ENCODE assay signal across 8 cellular contexts in genomic region chr9:125706661-125707539, GRCh38. TPM values are rescaled to one million over a fixed set of nuclear protein-coding genes. Genes with fewer than 3 reads are reported as not detected.
DNase-seq lines count a peak whose midpoint lies in the region; ATAC-seq and TF ChIP-seq lines count a peak whose summit lies in the region.

Gene MAPKAP1 (minus strand): TSS chr9:125707208. CDS start chr9:125672574, 34,634 bp downstream.

- H3K27ac ChIP-seq in H9 (ENCODE audit: insufficient read length, low read depth, low read length), result no peak within 1 kb of the TSS

- no peak within 1 kb of the TSS for H3K4ac ChIP-seq in H9 (ENCODE audit: low read depth, low read length)

- no peak within 1 kb of the TSS for H3K18ac ChIP-seq in H9 (ENCODE audit: insufficient read length, low read depth, low read length)

- no peak within 1 kb of the TSS for H4K91ac ChIP-seq in H9 (ENCODE audit: insufficient read length, low read depth, low read length)

- H3K4me1 Mint-ChIP-seq in H9, result peaks cover 25 to 31% of the 10 kb centered on the region in 2 experiments
- peaks cover 32 to 36% of the 10 kb centered on the region in 2 donors for H3K4me1 Mint-ChIP-seq in natural killer cell

- H3K9ac ChIP-seq in ES-I3 (ENCODE audit: low read depth, low read length) (peak within 1 kb of the TSS; percentile 92), H9 (ENCODE audit: extremely low read depth, insufficient read length, low read length) (peak within 1 kb of the TSS; percentile 64)

- H3K36me3 ChIP-seq in ES-I3 (ENCODE audit: insufficient read depth, low read length), result no peaks in the 10 kb centered on the region

- peaks cover 26% of the 10 kb centered on the region; the same call in 1 of the 2 replicates for H3K79me2 ChIP-seq in H9 (ENCODE audit: insufficient read depth, low read length)

- no peak within 1 kb of the TSS for H2BK5ac ChIP-seq in H9 (ENCODE audit: insufficient read length, low read length)

- TF ChIP-seq POLR2A in Raji (IDR thresholded peaks at IDR 0.05; ENCODE audit: insufficient read depth, low read depth, low read length), result peak; percentile 89

- no peak within 1 kb of the TSS for H2BK20ac ChIP-seq in H9 (ENCODE audit: low read depth, low read length, poor library complexity, severe bottlenecking)

- ATAC-seq in natural killer cell, result peak; percentile 97 to 98 (median 98)

- no CpG with 5 or more reads among the region's 65 CpGs for WGBS in H9 (ENCODE audit: extremely low coverage, insufficient read length, low lambda C conversion rate)

- H3K4me1 ChIP-seq in ES-I3 (ENCODE audit: insufficient read depth, low read length) (peaks cover 17% of the 10 kb centered on the region), H9 (ENCODE audit: insufficient read depth, low read length) (no peaks in the 10 kb centered on the region)

- TF ChIP-seq CTCF in H9 (conservative IDR thresholded peaks at IDR 0.05), result no peak
- no peak for TF ChIP-seq CTCF in natural killer cell (IDR thresholded peaks at IDR 0.05)

- H2AFZ ChIP-seq in H9 (ENCODE audit: low read length), result peak within 1 kb of the TSS; percentile 94

- H3K27me3 Mint-ChIP-seq in H9 (ENCODE audit: low read depth), result no peaks in the 10 kb centered on the region; the same call in none of the 2 replicates
- H3K27me3 Mint-ChIP-seq in natural killer cell (ENCODE audit: low read depth in 2 of 2), result peaks cover 3 to 7% of the 10 kb centered on the region in 2 donors

- H3T11ph ChIP-seq in H9 (ENCODE audit: low read length), result no peak within 1 kb of the TSS

- H3K4me2 ChIP-seq in H9 (ENCODE audit: insufficient read depth, insufficient read length, low read length), result peak within 1 kb of the TSS; percentile 87

- peaks cover 8% of the 10 kb centered on the region for H3K23me2 ChIP-seq in H9 (ENCODE audit: insufficient read length, low read depth, low read length, poor library complexity, severe bottlenecking)

- H3K23ac ChIP-seq in H9 (ENCODE audit: insufficient read length, low read depth, low read length), result no peak within 1 kb of the TSS

- H3K56ac ChIP-seq in H9 (ENCODE audit: insufficient read length, low read depth, low read length), result no peak within 1 kb of the TSS

- H2BK15ac ChIP-seq in H9 (ENCODE audit: low read depth, low read length), result no peak within 1 kb of the TSS

- H3K27ac Mint-ChIP-seq in H9 (peak within 1 kb of the TSS in 2 of 3 experiments; percentile 70 to 96; a peak in 4 of 7 replicates), natural killer cell (peak within 1 kb of the TSS; percentile 69 to 90)

- H3K14ac ChIP-seq in H9 (ENCODE audit: insufficient read depth, low read length), result peak within 1 kb of the TSS; percentile 10; the same call in 1 of the 2 replicates

- no peak within 1 kb of the TSS for H2BK120ac ChIP-seq in H9 (ENCODE audit: low read depth, low read length, poor library complexity, severe bottlenecking)

- H3K9me3 Mint-ChIP-seq in H9, result no peaks in the 10 kb centered on the region
- no peaks in the 10 kb centered on the region for H3K9me3 Mint-ChIP-seq in natural killer cell

- H3K36me3 Mint-ChIP-seq in H9 (ENCODE audit: insufficient read depth in 1 of 3, low read depth in 3 of 3), result no peaks in the 10 kb centered on the region
- H3K36me3 Mint-ChIP-seq in natural killer cell, result no peaks in the 10 kb centered on the region

- H2BK12ac ChIP-seq in H9 (ENCODE audit: insufficient read length, low read depth, low read length), result no peak within 1 kb of the TSS

- no peak within 1 kb of the TSS for H4K8ac ChIP-seq in H9 (replicated peaks; ENCODE audit: insufficient read length, low read depth, low read length)

- no peaks in the 10 kb centered on the region for H4K20me1 ChIP-seq in H9 (ENCODE audit: control insufficient read depth, insufficient read depth, insufficient read length)

- H3K79me1 ChIP-seq in H9 (ENCODE audit: insufficient read depth, low read depth, low read length, poor library complexity, severe bottlenecking), result peaks cover 8% of the 10 kb centered on the region

- H4K5ac ChIP-seq in H9 (ENCODE audit: insufficient read length, low read depth, low read length), result no peak within 1 kb of the TSS

- H2AK5ac ChIP-seq in H9 (ENCODE audit: insufficient read length, low read length), result no peak within 1 kb of the TSS

- DNase-seq in H9 (peak; percentile 98), M059J (ENCODE audit: low read depth) (peak; percentile 97), fibroblast of peridontal ligament (ENCODE audit: extremely low read depth) (peak; percentile 94), natural killer cell (peak; percentile 80)
- peak; percentile 93 for DNase-seq in activated T-helper 9 cell treated with anti-CD3 and anti-CD28 coated beads, Interleukin-2, amount 50 U/mL, for 16 hours (ENCODE audit: low read depth)
- peak; percentile 74 to 91 (median 84) for DNase-seq in stimulated activated naive CD4-positive, alpha-beta T cell (lab: John Stamatoyannopoulos, UW)

- intact Hi-C loops in natural killer cell (cut with micrococcal nuclease), result loop anchor here (5.0 kb wide), 1 partner anchor 40 kb away; the partner anchor contains the start of gene PBX3

- H3K9me3 ChIP-seq in ES-I3 (ENCODE audit: control insufficient read depth, insufficient read depth, low read length) (no peaks in the 10 kb centered on the region), H9 (ENCODE audit: control insufficient read depth, low read depth, low read length) (no peaks in the 10 kb centered on the region)

- H3K4me3 Mint-ChIP-seq in H9 (peak within 1 kb of the TSS; percentile 81 to 91), natural killer cell (peak within 1 kb of the TSS; percentile 90)

- no peaks in the 10 kb centered on the region for H3K27me3 ChIP-seq in H9 (ENCODE audit: insufficient read depth, low read length)

RNA-seq across cellular contexts. Expression of gene MAPKAP1, which starts in this region (rescaled TPM):
- total RNA-seq in H9 (2021) (86.4 and 97.0 TPM in 2 replicates), natural killer cell (10 to 100 TPM; 51.1 to 73.0 (median 58.8) TPM)
- total RNA-seq in M059J (2014; rRNA removed; shearing (Covaris generic)), result 80.6 and 107 TPM in 2 replicates
